Comparison of ENCODE assay signal across 11 cellular contexts in genomic region chr6:5906340-5906670, GRCh38.
"Had no signal": no experiment of that assay in that cellular context is flagged by ENCODE, and none has a peak within 500 bp of the region (broad histone marks: within the 10 kb centered on the region; RNA-seq: fewer than 3 reads in every experiment).

No MANE protein-coding gene starts in this region.

- DNase-seq: activated CD4-positive, alpha-beta memory T cell treated with anti-CD3 and anti-CD28 coated beads for 36 hours; activated CD8-positive, alpha-beta memory T cell treated with anti-CD3 and anti-CD28 coated beads, Interleukin-2, amount 10 ng/mL, durations not matched to agents 7 days and 5 days; activated naive CD4-positive, alpha-beta T cell treated with anti-CD3 and anti-CD28 coated beads for 36 hours; activated T-cell treated with anti-CD3 and anti-CD28 coated beads, Interleukin-2, amount 50 U/mL, for 1 hour; immature natural killer cell had no signal

- H3K27ac ChIP-seq: cardiac muscle cell, foreskin keratinocyte, ovary, thyroid gland had no signal

- H3K27me3 ChIP-seq: cardiac muscle cell, foreskin keratinocyte, ovary, thyroid gland had no signal

- H3K4me1 ChIP-seq: foreskin keratinocyte, thyroid gland had no signal

- H3K36me3 ChIP-seq: cardiac muscle cell, ovary, thyroid gland, WERI-Rb-1 had no signal

- H3K4me3 ChIP-seq: cardiac muscle cell, ovary, thyroid gland had no signal

- H3K9me3 ChIP-seq: ovary, thyroid gland had no signal

- ATAC-seq: activated CD8-positive, alpha-beta memory T cell treated with anti-CD3 and anti-CD28 coated beads, Interleukin-2, amount 10 ng/mL, durations not matched to agents 7 days and 5 days; stimulated activated effector memory CD8-positive, alpha-beta T cell treated with anti-CD3 and anti-CD28 coated beads, Interleukin-12 subunit alpha, Interleukin-12 subunit beta, amount 100 ng/mL, for 72 hours had no signal
